ENCODE assay signal across 13 cellular contexts in genomic region chr6:110882824-110883554, GRCh38. TPM values are rescaled to one million over a fixed set of nuclear protein-coding genes. Genes with fewer than 3 reads are reported as not detected.
A peak's percentile ranks its signal among the peaks of the same experiment; 100 is the strongest.
DNase-seq lines count a peak whose midpoint lies in the region; ATAC-seq and TF ChIP-seq lines count a peak whose summit lies in the region.
"Had no signal": no experiment of that assay in that cellular context is flagged by ENCODE, and none has a peak within 500 bp of the region (broad histone marks: within the 10 kb centered on the region; RNA-seq: fewer than 3 reads in every experiment).

No MANE protein-coding gene starts in this region.

- no peak for DNase-seq in T-helper 2 cell treated with Interferon-gamma antibody and Interleukin-4, amounts not matched to agents 5 μg/mL and 100 μg/mL, for 36 hours (ENCODE audit: low spot score)
- DNase-seq in T-helper 2 cell (no peak), GM23338 (ENCODE audit: low spot score) (no peak), midbrain (lab: John Stamatoyannopoulos, UW) (peak; percentile 47), DMS53 treated with DMSO at 0.1 percent for 48 hours (lab: John Stamatoyannopoulos, UW; ENCODE audit: unreplicated experiment) (no peak)
- no peak for DNase-seq in activated T-helper 2 cell treated with anti-CD3 and anti-CD28 coated beads, Interferon-gamma antibody, Interleukin-2, Interleukin-4, amounts not matched to agents 10 μg/mL and 5 μg/mL and 100 μg/mL, durations not matched to agents 14 hours and 24 hours and 36 hours (ENCODE audit: low spot score)
- DNase-seq: 8988T, NCI-H187 treated with DMSO at 0.1 percent for 48 hours, upper lobe of left lung had no signal

- H3K4me1 Mint-ChIP-seq in T-helper 2 cell treated with Interferon-gamma antibody and Interleukin-4, amounts not matched to agents 5 μg/mL and 100 μg/mL, for 36 hours (ENCODE audit: low read depth) = peaks cover 68% of the 10 kb centered on the region
- H3K4me1 Mint-ChIP-seq in GM23338 = peaks cover 63% of the 10 kb centered on the region
- H3K4me1 Mint-ChIP-seq in activated T-helper 2 cell treated with anti-CD3 and anti-CD28 coated beads, Interferon-gamma antibody, Interleukin-2, Interleukin-4, amounts not matched to agents 10 μg/mL and 5 μg/mL and 100 μg/mL, durations not matched to agents 14 hours and 24 hours and 36 hours (ENCODE audit: low read depth) = peaks cover 57% of the 10 kb centered on the region

- intact Hi-C loops in activated T-helper 2 cell treated with anti-CD3 and anti-CD28 coated beads, Interferon-gamma antibody, Interleukin-2, Interleukin-4, amounts not matched to agents 10 μg/mL and 5 μg/mL and 100 μg/mL, durations not matched to agents 14 hours and 24 hours and 36 hours (cut with micrococcal nuclease) = no loop called here

- peak overlapping the region; percentile 85 for H3K27ac ChIP-seq in GM23338 (ENCODE audit: low read depth)
- H3K27ac ChIP-seq: ascending aorta, upper lobe of left lung had no signal

- no peaks in the 10 kb centered on the region for H3K27me3 ChIP-seq in GM23338 (ENCODE audit: insufficient read depth)
- H3K27me3 ChIP-seq: ascending aorta, upper lobe of left lung had no signal

- H3K9me3 Mint-ChIP-seq in T-helper 2 cell treated with Interferon-gamma antibody and Interleukin-4, amounts not matched to agents 5 μg/mL and 100 μg/mL, for 36 hours = no peaks in the 10 kb centered on the region
- H3K9me3 Mint-ChIP-seq in GM23338 = no peaks in the 10 kb centered on the region
- H3K9me3 Mint-ChIP-seq in activated T-helper 2 cell treated with anti-CD3 and anti-CD28 coated beads, Interferon-gamma antibody, Interleukin-2, Interleukin-4, amounts not matched to agents 10 μg/mL and 5 μg/mL and 100 μg/mL, durations not matched to agents 14 hours and 24 hours and 36 hours = no peaks in the 10 kb centered on the region

- no peaks in the 10 kb centered on the region for H3K36me3 ChIP-seq in GM23338 (ENCODE audit: insufficient read depth)
- H3K36me3 ChIP-seq: ascending aorta, upper lobe of left lung had no signal

- peaks cover 35% of the 10 kb centered on the region for H3K36me3 Mint-ChIP-seq in T-helper 2 cell treated with Interferon-gamma antibody and Interleukin-4, amounts not matched to agents 5 μg/mL and 100 μg/mL, for 36 hours (ENCODE audit: low read depth)
- H3K36me3 Mint-ChIP-seq in GM23338 (ENCODE audit: low read depth) = peaks cover 24% of the 10 kb centered on the region; the same call in 2 of the 3 replicates
- H3K36me3 Mint-ChIP-seq in activated T-helper 2 cell treated with anti-CD3 and anti-CD28 coated beads, Interferon-gamma antibody, Interleukin-2, Interleukin-4, amounts not matched to agents 10 μg/mL and 5 μg/mL and 100 μg/mL, durations not matched to agents 14 hours and 24 hours and 36 hours (ENCODE audit: low read depth) = peaks cover 51% of the 10 kb centered on the region

- H3K4me3 Mint-ChIP-seq in T-helper 2 cell treated with Interferon-gamma antibody and Interleukin-4, amounts not matched to agents 5 μg/mL and 100 μg/mL, for 36 hours = peak overlapping the region; percentile 15
- no peak overlapping the region for H3K4me3 Mint-ChIP-seq in GM23338
- H3K4me3 Mint-ChIP-seq in activated T-helper 2 cell treated with anti-CD3 and anti-CD28 coated beads, Interferon-gamma antibody, Interleukin-2, Interleukin-4, amounts not matched to agents 10 μg/mL and 5 μg/mL and 100 μg/mL, durations not matched to agents 14 hours and 24 hours and 36 hours (ENCODE audit: low read depth) = no peak overlapping the region

- no peaks in the 10 kb centered on the region for H3K27me3 Mint-ChIP-seq in T-helper 2 cell treated with Interferon-gamma antibody and Interleukin-4, amounts not matched to agents 5 μg/mL and 100 μg/mL, for 36 hours (ENCODE audit: low read depth)
- peaks cover 4% of the 10 kb centered on the region for H3K27me3 Mint-ChIP-seq in GM23338 (ENCODE audit: insufficient read depth, low read depth, poor library complexity)
- H3K27me3 Mint-ChIP-seq in activated T-helper 2 cell treated with anti-CD3 and anti-CD28 coated beads, Interferon-gamma antibody, Interleukin-2, Interleukin-4, amounts not matched to agents 10 μg/mL and 5 μg/mL and 100 μg/mL, durations not matched to agents 14 hours and 24 hours and 36 hours (ENCODE audit: low read depth) = no peaks in the 10 kb centered on the region

- H3K79me2 ChIP-seq in GM23338 (replicated peaks; ENCODE audit: insufficient read depth) = peaks cover 100% of the 10 kb centered on the region

- H4K20me1 ChIP-seq in GM23338 (replicated peaks; ENCODE audit: insufficient read depth) = peaks cover 87% of the 10 kb centered on the region

- no peak for ATAC-seq in GM23338
- ATAC-seq in GM21526 (IDR thresholded peaks at IDR 0.05; ENCODE audit: low FRiP score, unreplicated experiment) = no peak
- no peak for ATAC-seq in GM18873 (IDR thresholded peaks at IDR 0.05; ENCODE audit: low FRiP score, unreplicated experiment)
- ATAC-seq: left lobe of liver had no signal

- peaks cover 72% of the 10 kb centered on the region for H3K4me1 ChIP-seq in GM23338 (ENCODE audit: insufficient read depth)

- no peak overlapping the region for H3K4me3 ChIP-seq in GM23338
- H3K4me3 ChIP-seq: ascending aorta, upper lobe of left lung had no signal

- H3K4me2 ChIP-seq in GM23338 = peak overlapping the region; percentile 83; the same call in 1 of the 2 replicates

- no peak overlapping the region for H2AFZ ChIP-seq in GM23338

- peak overlapping the region; percentile 47 for H3K27ac Mint-ChIP-seq in T-helper 2 cell treated with Interferon-gamma antibody and Interleukin-4, amounts not matched to agents 5 μg/mL and 100 μg/mL, for 36 hours
- no peak overlapping the region for H3K27ac Mint-ChIP-seq in GM23338
- peak overlapping the region; percentile 59 for H3K27ac Mint-ChIP-seq in activated T-helper 2 cell treated with anti-CD3 and anti-CD28 coated beads, Interferon-gamma antibody, Interleukin-2, Interleukin-4, amounts not matched to agents 10 μg/mL and 5 μg/mL and 100 μg/mL, durations not matched to agents 14 hours and 24 hours and 36 hours

- no peaks in the 10 kb centered on the region for H3K9me2 ChIP-seq in GM23338 (ENCODE audit: insufficient read depth)

- no peak for TF ChIP-seq CTCF in GM23338 (conservative IDR thresholded peaks at IDR 0.05; ENCODE audit: low read depth in 2 of 2)

- no peaks in the 10 kb centered on the region for H3F3A ChIP-seq in GM23338 (replicated peaks; ENCODE audit: low read depth)

TF ChIP-seq in GM23338, 12 proteins besides CTCF, POLR2A, EP300 and RAD21 (continues in another document):
- TF ChIP-seq JUNB (IDR thresholded peaks at IDR 0.05; ENCODE audit: unreplicated experiment) = no peak
- no peak for TF ChIP-seq NANOG (IDR thresholded peaks at IDR 0.05; ENCODE audit: borderline replicate concordance)

RNA-seq across cellular contexts. Expression of gene AMD1, which starts 8.4 kb away (rescaled TPM):
- total RNA-seq in GM23338 (2014; rRNA removed; shearing (Covaris generic)) = 243 and 296 TPM in 2 replicates
- 127 and 136 TPM in 2 replicates for polyA plus RNA-seq in GM23338 (2016; fragmentation: Nextera tagmentation; extraction: Ambion mirVana)
- total RNA-seq in activated T-helper 2 cell treated with anti-CD3 and anti-CD28 coated beads, Interferon-gamma antibody, Interleukin-2, Interleukin-4, amounts not matched to agents 10 μg/mL and 5 μg/mL and 100 μg/mL, durations not matched to agents 14 hours and 24 hours and 36 hours = 111 TPM in 2 replicates
